ENCODE assay signal across 11 cellular contexts in the genomic region with DNA sequence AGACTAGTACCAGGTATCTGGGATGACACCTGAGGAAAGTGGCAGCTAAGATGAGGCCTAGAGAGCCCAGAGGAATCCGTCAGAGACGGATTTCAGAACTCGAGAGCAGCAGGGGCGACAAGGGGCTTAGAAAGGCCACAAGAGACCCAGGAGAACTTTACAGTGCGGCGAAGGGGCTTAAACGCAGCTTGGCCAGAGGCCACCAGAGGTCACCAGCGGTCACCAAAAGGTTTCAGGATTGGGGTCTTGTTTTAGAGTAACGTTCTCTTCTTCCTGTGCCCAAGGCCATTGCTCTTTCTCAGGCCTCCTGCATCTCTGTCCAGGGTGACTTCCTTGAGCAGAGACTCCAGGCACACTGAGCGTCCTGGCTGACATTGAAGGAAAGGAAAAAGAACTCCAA. TPM values are rescaled to one million over a fixed set of nuclear protein-coding genes. Genes with fewer than 3 reads are reported as not detected.
A peak's percentile ranks its signal among the peaks of the same experiment; 100 is the strongest.
DNase-seq lines count a peak whose midpoint lies in the region; ATAC-seq and TF ChIP-seq lines count a peak whose summit lies in the region.
"Had no signal": no experiment of that assay in that cellular context is flagged by ENCODE, and none has a peak within 500 bp of the region (broad histone marks: within the 10 kb centered on the region; RNA-seq: fewer than 3 reads in every experiment).

No MANE protein-coding gene starts in this region.

- H3K9me3 Mint-ChIP-seq in activated T-cell treated with anti-CD3 and anti-CD28 coated beads, Interleukin-2, amount 50 U/mL, for 4 hours: no peaks in the 10 kb centered on the region
- H3K9me3 Mint-ChIP-seq in activated naive CD8-positive, alpha-beta T cell treated with anti-CD3 and anti-CD28 coated beads for 36 hours: no peaks in the 10 kb centered on the region
- H3K9me3 Mint-ChIP-seq in progenitor cell of endocrine pancreas (ENCODE audit: low read depth): no peaks in the 10 kb centered on the region

- H3K4me3 Mint-ChIP-seq in activated T-cell treated with anti-CD3 and anti-CD28 coated beads, Interleukin-2, amount 50 U/mL, for 4 hours: no peak overlapping the region
- H3K4me3 Mint-ChIP-seq in activated naive CD8-positive, alpha-beta T cell treated with anti-CD3 and anti-CD28 coated beads for 36 hours: no peak overlapping the region
- no peak overlapping the region for H3K4me3 Mint-ChIP-seq in progenitor cell of endocrine pancreas (ENCODE audit: low read depth)

- no peak for ATAC-seq in activated T-cell treated with anti-CD3 and anti-CD28 coated beads, Interleukin-2, amount 50 U/mL, for 4 hours
- no peak for ATAC-seq in HG03457 (IDR thresholded peaks at IDR 0.05; ENCODE audit: unreplicated experiment)

- H3K27me3 Mint-ChIP-seq in activated T-cell treated with anti-CD3 and anti-CD28 coated beads, Interleukin-2, amount 50 U/mL, for 4 hours (ENCODE audit: low read depth): no peaks in the 10 kb centered on the region
- no peaks in the 10 kb centered on the region for H3K27me3 Mint-ChIP-seq in activated naive CD8-positive, alpha-beta T cell treated with anti-CD3 and anti-CD28 coated beads for 36 hours
- no peaks in the 10 kb centered on the region for H3K27me3 Mint-ChIP-seq in progenitor cell of endocrine pancreas

- DNase-seq in activated T-cell treated with anti-CD3 and anti-CD28 coated beads, Interleukin-2, amount 50 U/mL, for 1 hour: peak; percentile 36
- no peak for DNase-seq in activated T-cell treated with anti-CD3 and anti-CD28 coated beads, Interleukin-2, amount 50 U/mL, for 4 hours
- DNase-seq in LHCN-M2 (ENCODE audit: low read depth) (peak; percentile 11), progenitor cell of endocrine pancreas (ENCODE audit: low spot score, unreplicated experiment) (peak; percentile 28), DMS153 (lab: John Stamatoyannopoulos, UW) (no peak), C1 segment of cervical spinal cord (lab: John Stamatoyannopoulos, UW) (no peak)
- peak; percentile 24 for DNase-seq in activated naive CD8-positive, alpha-beta T cell treated with anti-CD3 and anti-CD28 coated beads for 36 hours
- DNase-seq: COR-L47, hippocampal formation, ovary had no signal

- peak; percentile 60 for TF ChIP-seq CTCF in progenitor cell of endocrine pancreas (IDR thresholded peaks at IDR 0.05; ENCODE audit: unreplicated experiment)

- no peak overlapping the region for H3K27ac Mint-ChIP-seq in activated naive CD8-positive, alpha-beta T cell treated with anti-CD3 and anti-CD28 coated beads for 36 hours
- peak overlapping the region; percentile 11 for H3K27ac Mint-ChIP-seq in progenitor cell of endocrine pancreas

- H3K4me1 Mint-ChIP-seq in activated T-cell treated with anti-CD3 and anti-CD28 coated beads, Interleukin-2, amount 50 U/mL, for 4 hours (ENCODE audit: low read depth): peaks cover 1% of the 10 kb centered on the region
- H3K4me1 Mint-ChIP-seq in activated naive CD8-positive, alpha-beta T cell treated with anti-CD3 and anti-CD28 coated beads for 36 hours: no peaks in the 10 kb centered on the region
- peaks cover 10% of the 10 kb centered on the region for H3K4me1 Mint-ChIP-seq in progenitor cell of endocrine pancreas (ENCODE audit: low read depth)

- H3K36me3 Mint-ChIP-seq in activated T-cell treated with anti-CD3 and anti-CD28 coated beads, Interleukin-2, amount 50 U/mL, for 4 hours (ENCODE audit: insufficient read depth): peaks cover 3% of the 10 kb centered on the region
- no peaks in the 10 kb centered on the region for H3K36me3 Mint-ChIP-seq in activated naive CD8-positive, alpha-beta T cell treated with anti-CD3 and anti-CD28 coated beads for 36 hours
- no peaks in the 10 kb centered on the region for H3K36me3 Mint-ChIP-seq in progenitor cell of endocrine pancreas (ENCODE audit: insufficient read depth)

RNA-seq across cellular contexts. Expression of a gene that starts 2.2 kb away (rescaled TPM):
- total RNA-seq in activated T-cell treated with anti-CD3 and anti-CD28 coated beads, Interleukin-2, amount 50 U/mL, for 4 hours: 1 to 10 TPM; 3.0 to 4.3 (median 3.6) TPM
- 2.6 and 3.5 TPM in 2 replicates for total RNA-seq in LHCN-M2 (2014; rRNA removed)
- 1.8 TPM for polyA plus RNA-seq in LHCN-M2 (2012)
- 1 to 10 TPM; 2.8 to 3.2 TPM for total RNA-seq in activated naive CD8-positive, alpha-beta T cell treated with anti-CD3 and anti-CD28 coated beads for 36 hours
- 4.6 TPM in 2 replicates for total RNA-seq in progenitor cell of endocrine pancreas

RNA-seq across cellular contexts. Expression of a gene that starts 23.8 kb away (rescaled TPM):
- total RNA-seq in activated T-cell treated with anti-CD3 and anti-CD28 coated beads, Interleukin-2, amount 50 U/mL, for 4 hours: 100 to 1,000 TPM; 117 TPM
- 52.8 and 59.9 TPM in 2 replicates for total RNA-seq in LHCN-M2 (2014; rRNA removed)
- polyA plus RNA-seq in LHCN-M2 (2012): 43.6 TPM
- total RNA-seq in activated naive CD8-positive, alpha-beta T cell treated with anti-CD3 and anti-CD28 coated beads for 36 hours: 10 to 100 TPM; 79.5 to 82.7 TPM
- total RNA-seq in progenitor cell of endocrine pancreas: 41.3 and 46.2 TPM in 2 replicates

RNA-seq across cellular contexts. Expression of a gene that starts 24.3 kb away (rescaled TPM):
- total RNA-seq in activated T-cell treated with anti-CD3 and anti-CD28 coated beads, Interleukin-2, amount 50 U/mL, for 4 hours: 10 to 100 TPM in 2 of 3 donors, 1 to 10 TPM in 1; 9.0 to 12.0 (median 11.5) TPM
- total RNA-seq in LHCN-M2 (2014; rRNA removed) (27.7 and 62.6 TPM in 2 replicates), progenitor cell of endocrine pancreas (3.9 and 4.6 TPM in 2 replicates)
- 37.6 TPM for polyA plus RNA-seq in LHCN-M2 (2012)
- total RNA-seq in activated naive CD8-positive, alpha-beta T cell treated with anti-CD3 and anti-CD28 coated beads for 36 hours: 10 to 100 TPM; 18.7 to 23.2 TPM

RNA-seq across cellular contexts. Expression of a gene that starts 33.6 kb away (rescaled TPM):
- total RNA-seq in activated T-cell treated with anti-CD3 and anti-CD28 coated beads, Interleukin-2, amount 50 U/mL, for 4 hours: under 1 TPM; 0.55 to 0.99 (median 0.98) TPM
- total RNA-seq in LHCN-M2 (2014; rRNA removed): 1.1 TPM in 2 replicates
- polyA plus RNA-seq in LHCN-M2 (2012): 0.98 TPM
- total RNA-seq in activated naive CD8-positive, alpha-beta T cell treated with anti-CD3 and anti-CD28 coated beads for 36 hours: 1 to 10 TPM; 1.5 to 1.7 TPM
- total RNA-seq in progenitor cell of endocrine pancreas: 11.7 and 13.4 TPM in 2 replicates

RNA-seq across cellular contexts. Expression of a gene that starts 50.2 kb away (rescaled TPM):
- total RNA-seq in activated T-cell treated with anti-CD3 and anti-CD28 coated beads, Interleukin-2, amount 50 U/mL, for 4 hours: 1 to 10 TPM; 3.3 to 3.5 (median 3.4) TPM
- total RNA-seq in LHCN-M2 (2014; rRNA removed) (4.5 and 6.2 TPM in 2 replicates), progenitor cell of endocrine pancreas (18.1 and 18.2 TPM in 2 replicates)
- polyA plus RNA-seq in LHCN-M2 (2012): 1.7 TPM
- 1 to 10 TPM; 4.1 to 4.3 TPM for total RNA-seq in activated naive CD8-positive, alpha-beta T cell treated with anti-CD3 and anti-CD28 coated beads for 36 hours

Comparison
In these comparisons a context has a peak if more than half of its experiments do, and no peak if none do; other contexts are left out.
1. DNase-seq: peak in activated T-cell treated with anti-CD3 and anti-CD28 coated beads, Interleukin-2, amount 50 U/mL, for 1 hour (single experiment), LHCN-M2 (single experiment), activated naive CD8-positive, alpha-beta T cell treated with anti-CD3 and anti-CD28 coated beads for 36 hours (single experiment) and progenitor cell of endocrine pancreas (single experiment); none in activated T-cell treated with anti-CD3 and anti-CD28 coated beads, Interleukin-2, amount 50 U/mL, for 4 hours (single experiment), DMS153 (single experiment) and C1 segment of cervical spinal cord (0 of 14).